Comparison of ENCODE assay signal across 8 cellular contexts in genomic region chr2:168247341-168248305, GRCh38. TPM values are rescaled to one million over a fixed set of nuclear protein-coding genes. Genes with fewer than 3 reads are reported as not detected.
DNase-seq lines count a peak whose midpoint lies in the region; TF ChIP-seq lines count a peak whose summit lies in the region.

TSS of gene STK39 (minus strand) at chr2:168247595. CDS start at chr2:168247435, 160 bp downstream.

- no peak for TF ChIP-seq CTCF in neutrophil (IDR thresholded peaks at IDR 0.05)

- H3K27ac ChIP-seq in neutrophil (peak within 1 kb of the TSS; percentile 53), substantia nigra (ENCODE audit: low read depth, low read length, poor library complexity, severe bottlenecking) (peak within 1 kb of the TSS; percentile 88)

- H3K4me3 ChIP-seq in neutrophil (ENCODE audit: low read depth in 1 of 2, low read length in 1 of 2), result peak within 1 kb of the TSS; percentile 62 to 71

- H3K36me3 ChIP-seq in neutrophil, result no peaks in the 10 kb centered on the region

- H3K9me3 ChIP-seq in neutrophil, result no peaks in the 10 kb centered on the region

- H3K27me3 ChIP-seq in neutrophil, result peaks cover 20% of the 10 kb centered on the region

- DNase-seq in EL (peak; percentile 81), GOT3 (lab: John Stamatoyannopoulos, UW) (peak; percentile 36), LHCN-M2 (ENCODE audit: low read depth) (peak; percentile 76), SK-N-DZ (ENCODE audit: low spot score) (peak; percentile 81), germinal center (ENCODE audit: low spot score) (peak; percentile 82), substantia nigra (lab: John Stamatoyannopoulos, UW) (peak in 44 of 49 donors; percentile 17 to 78 (median 54))
- DNase-seq in activated naive CD4-positive, alpha-beta T cell treated with anti-CD3 and anti-CD28 coated beads, Interleukin-2, amount 50 U/mL, for 16 hours, result peak; percentile 78

- peaks cover 10 to 14% of the 10 kb centered on the region in 2 experiments for H3K4me1 ChIP-seq in neutrophil (ENCODE audit: control insufficient read depth in 1 of 2, insufficient read depth in 1 of 2, low read depth in 1 of 2, low read length in 1 of 2)

RNA-seq across cellular contexts. Expression of gene STK39, which starts in this region (rescaled TPM):
- 31.0 and 35.3 TPM in 2 replicates for total RNA-seq in LHCN-M2 (2014; rRNA removed)
- polyA plus RNA-seq in LHCN-M2 (2012), result 20.1 TPM
- 29.2 and 29.5 TPM in 2 replicates for polyA plus RNA-seq in SK-N-DZ (2014; cell fraction: cytosol; rRNA removed)
- polyA plus RNA-seq in SK-N-DZ (2014; cell fraction: nucleus; rRNA removed), result 13.6 and 14.8 TPM in 2 replicates

Comparison
In these comparisons a context has a peak if more than half of its experiments do, and no peak if none do; other contexts are left out.
1. Peak in every context shown above with its lines: DNase-seq, H3K4me3 ChIP-seq and H3K27ac ChIP-seq.